Comparison of ENCODE assay signal across 1 cellular context in genomic region chr9:86141843-86142242, GRCh38.
TF ChIP-seq lines count a peak whose summit lies in the region.

No MANE protein-coding gene starts in this region.

TF ChIP-seq in HEK293, 187 proteins besides CTCF, POLR2A, EP300 and RAD21 (continued from another document and continues in another):
- TF ChIP-seq ZNF239 (tag by site-specific recombination; IDR thresholded peaks at IDR 0.05), result 0 out of 2 replicates have a peak, but pooled peaks have one; percentile 43
- TF ChIP-seq ZNF514 (tag by site-specific recombination; IDR thresholded peaks at IDR 0.05), result no peak
- no peak for TF ChIP-seq ZNF221 (tag by site-specific recombination; IDR thresholded peaks at IDR 0.05; ENCODE audit: borderline replicate concordance)
- no peak for TF ChIP-seq AEBP2 (tag by site-specific recombination; IDR thresholded peaks at IDR 0.05; ENCODE audit: borderline replicate concordance)
- no peak for TF ChIP-seq ZNF416 (tag by site-specific recombination; IDR thresholded peaks at IDR 0.05)
- peak; percentile 56; the same call in 1 of the 2 replicates for TF ChIP-seq ZNF449 (tag by site-specific recombination; IDR thresholded peaks at IDR 0.05)
- TF ChIP-seq MEIS1 (CRISPR knock-in tag; IDR thresholded peaks at IDR 0.05; ENCODE audit: borderline replicate concordance), result peak; percentile 55; the same call in 1 of the 2 replicates
- TF ChIP-seq ZBTB21 (tag by site-specific recombination; IDR thresholded peaks at IDR 0.05), result no peak
- no peak for TF ChIP-seq ZNF148 (tag by site-specific recombination; IDR thresholded peaks at IDR 0.05; ENCODE audit: borderline replicate concordance)
- 0 out of 2 replicates have a peak, but pooled peaks have one; percentile 28 for TF ChIP-seq ZNF335 (tag by site-specific recombination; conservative IDR thresholded peaks at IDR 0.05)
- TF ChIP-seq ZNF48 (tag by site-specific recombination; IDR thresholded peaks at IDR 0.05), result no peak
- TF ChIP-seq ZNF26 (tag by site-specific recombination; IDR thresholded peaks at IDR 0.05), result no peak
- no peak for TF ChIP-seq SALL2 (tag by site-specific recombination; IDR thresholded peaks at IDR 0.05; ENCODE audit: borderline replicate concordance)
- TF ChIP-seq ZNF580 (tag by site-specific recombination; IDR thresholded peaks at IDR 0.05), result peak; percentile 98
- peak; percentile 73; the same call in 1 of the 2 replicates for TF ChIP-seq TRIM28 (IDR thresholded peaks at IDR 0.05; ENCODE audit: borderline replicate concordance, low read length)
- no peak; the same call in 1 of the 2 replicates for TF ChIP-seq ZNF121 (tag by site-specific recombination; IDR thresholded peaks at IDR 0.05)
- peak; percentile 98 for TF ChIP-seq ZNF561 (tag by site-specific recombination; IDR thresholded peaks at IDR 0.05; ENCODE audit: borderline replicate concordance)
- TF ChIP-seq PRDM4 (tag by site-specific recombination; IDR thresholded peaks at IDR 0.05), result peak; percentile 97
- no peak for TF ChIP-seq ZNF521 (tag by site-specific recombination; IDR thresholded peaks at IDR 0.05)
- TF ChIP-seq ZNF585B (tag by site-specific recombination; IDR thresholded peaks at IDR 0.05), result no peak
- TF ChIP-seq ZNF830 (tag by site-specific recombination; IDR thresholded peaks at IDR 0.05; ENCODE audit: low read depth), result no peak
- TF ChIP-seq YY2 (tag by site-specific recombination; IDR thresholded peaks at IDR 0.05), result no peak; the same call in 1 of the 2 replicates
- TF ChIP-seq ZNF555 (tag by site-specific recombination; conservative IDR thresholded peaks at IDR 0.05), result no peak
- TF ChIP-seq ZNF626 (tag by site-specific recombination; IDR thresholded peaks at IDR 0.05), result 0 out of 2 replicates have a peak, but pooled peaks have one; percentile 35
- peak; percentile 46 for TF ChIP-seq ZNF510 (tag by site-specific recombination; IDR thresholded peaks at IDR 0.05; ENCODE audit: insufficient replicate concordance)
- TF ChIP-seq BCL6B (tag by site-specific recombination; IDR thresholded peaks at IDR 0.05), result peak; percentile 88
- peak; percentile 94; the same call in 1 of the 2 replicates for TF ChIP-seq KLF7 (tag by site-specific recombination; IDR thresholded peaks at IDR 0.05; ENCODE audit: borderline replicate concordance)
- TF ChIP-seq ZBTB11 (tag by site-specific recombination; conservative IDR thresholded peaks at IDR 0.05; ENCODE audit: low read depth), result no peak
- TF ChIP-seq HOXC10 (CRISPR knock-in tag; IDR thresholded peaks at IDR 0.05), result no peak
- TF ChIP-seq KLF9 (tag by site-specific recombination; IDR thresholded peaks at IDR 0.05; ENCODE audit: low read depth), result peak; percentile 67; the same call in 1 of the 2 replicates
- TF ChIP-seq SP3 (tag by site-specific recombination; IDR thresholded peaks at IDR 0.05), result no peak
- peak; percentile 50 for TF ChIP-seq SETDB1 (IDR thresholded peaks at IDR 0.05; ENCODE audit: insufficient read length, low read length)
- TF ChIP-seq ZNF707 (tag by site-specific recombination; IDR thresholded peaks at IDR 0.05), result no peak
- no peak for TF ChIP-seq ZNF558 (tag by site-specific recombination; IDR thresholded peaks at IDR 0.05)
- TF ChIP-seq ZNF791 (tag by site-specific recombination; IDR thresholded peaks at IDR 0.05), result no peak
- 0 out of 2 replicates have a peak, but pooled peaks have one; percentile 61 for TF ChIP-seq ZNF24 (tag by site-specific recombination; IDR thresholded peaks at IDR 0.05)
- no peak for TF ChIP-seq ZNF768 (tag by site-specific recombination; IDR thresholded peaks at IDR 0.05)
- TF ChIP-seq ZSCAN5A (tag by site-specific recombination; IDR thresholded peaks at IDR 0.05), result peak; percentile 83
